In the genomic region with DNA sequence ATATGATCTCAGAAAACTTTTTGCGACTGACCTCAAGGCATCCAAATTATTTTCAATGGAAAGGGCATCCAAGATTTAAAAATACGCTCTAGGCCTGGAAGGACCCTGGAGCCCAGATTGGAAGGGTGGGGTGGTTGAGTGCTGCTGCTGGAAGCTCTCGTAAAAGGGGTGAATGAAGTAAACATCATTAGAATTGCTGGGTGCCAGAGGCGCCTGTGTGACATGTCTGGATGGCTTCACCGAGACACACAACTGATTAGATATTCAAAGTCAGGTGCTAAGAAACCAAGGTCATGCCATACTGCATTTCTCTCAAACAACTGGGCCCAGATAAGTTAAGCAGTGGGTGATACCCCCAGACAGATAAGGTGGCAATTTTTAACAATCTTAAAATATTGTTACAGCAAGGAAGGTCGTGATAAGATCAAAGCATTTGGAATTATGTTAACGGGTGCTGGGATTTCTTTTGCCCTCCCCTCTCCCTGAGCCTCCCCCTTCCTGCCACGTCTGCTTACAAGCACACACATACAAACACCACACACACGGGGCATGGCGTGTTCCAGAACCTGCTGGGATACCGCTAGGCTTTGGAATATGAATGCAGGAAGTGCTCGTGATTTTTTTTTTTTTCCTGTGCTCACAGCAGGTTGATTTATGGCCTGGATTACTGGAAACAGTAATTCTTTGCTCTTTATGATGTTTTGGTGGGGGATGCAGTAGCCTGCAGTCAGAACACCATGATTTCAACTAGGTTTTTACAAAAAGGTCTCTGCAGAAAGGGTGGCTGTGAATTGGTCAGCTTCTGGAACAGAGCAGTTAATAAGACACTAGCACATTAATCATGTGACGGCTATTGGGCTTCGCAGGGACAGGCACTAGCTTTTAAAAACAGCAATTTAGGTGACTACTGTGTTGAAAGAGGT, we compare ENCODE assay signal across 1 cellular context.
TF ChIP-seq lines count a peak whose summit lies in the region.

No MANE protein-coding gene starts in this region.

TF ChIP-seq in GM23338, 12 proteins besides CTCF, POLR2A, EP300 and RAD21 (continued from another document):
- TF ChIP-seq, protein P1, sequence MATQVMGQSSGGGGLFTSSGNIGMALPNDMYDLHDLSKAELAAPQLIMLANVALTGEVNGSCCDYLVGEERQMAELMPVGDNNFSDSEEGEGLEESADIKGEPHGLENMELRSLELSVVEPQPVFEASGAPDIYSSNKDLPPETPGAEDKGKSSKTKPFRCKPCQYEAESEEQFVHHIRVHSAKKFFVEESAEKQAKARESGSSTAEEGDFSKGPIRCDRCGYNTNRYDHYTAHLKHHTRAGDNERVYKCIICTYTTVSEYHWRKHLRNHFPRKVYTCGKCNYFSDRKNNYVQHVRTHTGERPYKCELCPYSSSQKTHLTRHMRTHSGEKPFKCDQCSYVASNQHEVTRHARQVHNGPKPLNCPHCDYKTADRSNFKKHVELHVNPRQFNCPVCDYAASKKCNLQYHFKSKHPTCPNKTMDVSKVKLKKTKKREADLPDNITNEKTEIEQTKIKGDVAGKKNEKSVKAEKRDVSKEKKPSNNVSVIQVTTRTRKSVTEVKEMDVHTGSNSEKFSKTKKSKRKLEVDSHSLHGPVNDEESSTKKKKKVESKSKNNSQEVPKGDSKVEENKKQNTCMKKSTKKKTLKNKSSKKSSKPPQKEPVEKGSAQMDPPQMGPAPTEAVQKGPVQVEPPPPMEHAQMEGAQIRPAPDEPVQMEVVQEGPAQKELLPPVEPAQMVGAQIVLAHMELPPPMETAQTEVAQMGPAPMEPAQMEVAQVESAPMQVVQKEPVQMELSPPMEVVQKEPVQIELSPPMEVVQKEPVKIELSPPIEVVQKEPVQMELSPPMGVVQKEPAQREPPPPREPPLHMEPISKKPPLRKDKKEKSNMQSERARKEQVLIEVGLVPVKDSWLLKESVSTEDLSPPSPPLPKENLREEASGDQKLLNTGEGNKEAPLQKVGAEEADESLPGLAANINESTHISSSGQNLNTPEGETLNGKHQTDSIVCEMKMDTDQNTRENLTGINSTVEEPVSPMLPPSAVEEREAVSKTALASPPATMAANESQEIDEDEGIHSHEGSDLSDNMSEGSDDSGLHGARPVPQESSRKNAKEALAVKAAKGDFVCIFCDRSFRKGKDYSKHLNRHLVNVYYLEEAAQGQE (IDR thresholded peaks at IDR 0.05; ENCODE audit: unreplicated experiment): no peak
- no peak for TF ChIP-seq ZNF114 (CRISPR knock-in tag; IDR thresholded peaks at IDR 0.05)
- no peak for TF ChIP-seq EZH2phosphoT487 (IDR thresholded peaks at IDR 0.05; ENCODE audit: unreplicated experiment)
- no peak for TF ChIP-seq NANOG (IDR thresholded peaks at IDR 0.05; ENCODE audit: borderline replicate concordance)
- TF ChIP-seq ZNF331 (CRISPR knock-in tag; IDR thresholded peaks at IDR 0.05; ENCODE audit: low read depth): no peak
- TF ChIP-seq CREB1 (CRISPR knock-in tag; IDR thresholded peaks at IDR 0.05; ENCODE audit: low read depth): no peak
- TF ChIP-seq, protein P2, sequence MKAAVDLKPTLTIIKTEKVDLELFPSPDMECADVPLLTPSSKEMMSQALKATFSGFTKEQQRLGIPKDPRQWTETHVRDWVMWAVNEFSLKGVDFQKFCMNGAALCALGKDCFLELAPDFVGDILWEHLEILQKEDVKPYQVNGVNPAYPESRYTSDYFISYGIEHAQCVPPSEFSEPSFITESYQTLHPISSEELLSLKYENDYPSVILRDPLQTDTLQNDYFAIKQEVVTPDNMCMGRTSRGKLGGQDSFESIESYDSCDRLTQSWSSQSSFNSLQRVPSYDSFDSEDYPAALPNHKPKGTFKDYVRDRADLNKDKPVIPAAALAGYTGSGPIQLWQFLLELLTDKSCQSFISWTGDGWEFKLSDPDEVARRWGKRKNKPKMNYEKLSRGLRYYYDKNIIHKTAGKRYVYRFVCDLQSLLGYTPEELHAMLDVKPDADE (IDR thresholded peaks at IDR 0.05): no peak
- TF ChIP-seq, protein P3, sequence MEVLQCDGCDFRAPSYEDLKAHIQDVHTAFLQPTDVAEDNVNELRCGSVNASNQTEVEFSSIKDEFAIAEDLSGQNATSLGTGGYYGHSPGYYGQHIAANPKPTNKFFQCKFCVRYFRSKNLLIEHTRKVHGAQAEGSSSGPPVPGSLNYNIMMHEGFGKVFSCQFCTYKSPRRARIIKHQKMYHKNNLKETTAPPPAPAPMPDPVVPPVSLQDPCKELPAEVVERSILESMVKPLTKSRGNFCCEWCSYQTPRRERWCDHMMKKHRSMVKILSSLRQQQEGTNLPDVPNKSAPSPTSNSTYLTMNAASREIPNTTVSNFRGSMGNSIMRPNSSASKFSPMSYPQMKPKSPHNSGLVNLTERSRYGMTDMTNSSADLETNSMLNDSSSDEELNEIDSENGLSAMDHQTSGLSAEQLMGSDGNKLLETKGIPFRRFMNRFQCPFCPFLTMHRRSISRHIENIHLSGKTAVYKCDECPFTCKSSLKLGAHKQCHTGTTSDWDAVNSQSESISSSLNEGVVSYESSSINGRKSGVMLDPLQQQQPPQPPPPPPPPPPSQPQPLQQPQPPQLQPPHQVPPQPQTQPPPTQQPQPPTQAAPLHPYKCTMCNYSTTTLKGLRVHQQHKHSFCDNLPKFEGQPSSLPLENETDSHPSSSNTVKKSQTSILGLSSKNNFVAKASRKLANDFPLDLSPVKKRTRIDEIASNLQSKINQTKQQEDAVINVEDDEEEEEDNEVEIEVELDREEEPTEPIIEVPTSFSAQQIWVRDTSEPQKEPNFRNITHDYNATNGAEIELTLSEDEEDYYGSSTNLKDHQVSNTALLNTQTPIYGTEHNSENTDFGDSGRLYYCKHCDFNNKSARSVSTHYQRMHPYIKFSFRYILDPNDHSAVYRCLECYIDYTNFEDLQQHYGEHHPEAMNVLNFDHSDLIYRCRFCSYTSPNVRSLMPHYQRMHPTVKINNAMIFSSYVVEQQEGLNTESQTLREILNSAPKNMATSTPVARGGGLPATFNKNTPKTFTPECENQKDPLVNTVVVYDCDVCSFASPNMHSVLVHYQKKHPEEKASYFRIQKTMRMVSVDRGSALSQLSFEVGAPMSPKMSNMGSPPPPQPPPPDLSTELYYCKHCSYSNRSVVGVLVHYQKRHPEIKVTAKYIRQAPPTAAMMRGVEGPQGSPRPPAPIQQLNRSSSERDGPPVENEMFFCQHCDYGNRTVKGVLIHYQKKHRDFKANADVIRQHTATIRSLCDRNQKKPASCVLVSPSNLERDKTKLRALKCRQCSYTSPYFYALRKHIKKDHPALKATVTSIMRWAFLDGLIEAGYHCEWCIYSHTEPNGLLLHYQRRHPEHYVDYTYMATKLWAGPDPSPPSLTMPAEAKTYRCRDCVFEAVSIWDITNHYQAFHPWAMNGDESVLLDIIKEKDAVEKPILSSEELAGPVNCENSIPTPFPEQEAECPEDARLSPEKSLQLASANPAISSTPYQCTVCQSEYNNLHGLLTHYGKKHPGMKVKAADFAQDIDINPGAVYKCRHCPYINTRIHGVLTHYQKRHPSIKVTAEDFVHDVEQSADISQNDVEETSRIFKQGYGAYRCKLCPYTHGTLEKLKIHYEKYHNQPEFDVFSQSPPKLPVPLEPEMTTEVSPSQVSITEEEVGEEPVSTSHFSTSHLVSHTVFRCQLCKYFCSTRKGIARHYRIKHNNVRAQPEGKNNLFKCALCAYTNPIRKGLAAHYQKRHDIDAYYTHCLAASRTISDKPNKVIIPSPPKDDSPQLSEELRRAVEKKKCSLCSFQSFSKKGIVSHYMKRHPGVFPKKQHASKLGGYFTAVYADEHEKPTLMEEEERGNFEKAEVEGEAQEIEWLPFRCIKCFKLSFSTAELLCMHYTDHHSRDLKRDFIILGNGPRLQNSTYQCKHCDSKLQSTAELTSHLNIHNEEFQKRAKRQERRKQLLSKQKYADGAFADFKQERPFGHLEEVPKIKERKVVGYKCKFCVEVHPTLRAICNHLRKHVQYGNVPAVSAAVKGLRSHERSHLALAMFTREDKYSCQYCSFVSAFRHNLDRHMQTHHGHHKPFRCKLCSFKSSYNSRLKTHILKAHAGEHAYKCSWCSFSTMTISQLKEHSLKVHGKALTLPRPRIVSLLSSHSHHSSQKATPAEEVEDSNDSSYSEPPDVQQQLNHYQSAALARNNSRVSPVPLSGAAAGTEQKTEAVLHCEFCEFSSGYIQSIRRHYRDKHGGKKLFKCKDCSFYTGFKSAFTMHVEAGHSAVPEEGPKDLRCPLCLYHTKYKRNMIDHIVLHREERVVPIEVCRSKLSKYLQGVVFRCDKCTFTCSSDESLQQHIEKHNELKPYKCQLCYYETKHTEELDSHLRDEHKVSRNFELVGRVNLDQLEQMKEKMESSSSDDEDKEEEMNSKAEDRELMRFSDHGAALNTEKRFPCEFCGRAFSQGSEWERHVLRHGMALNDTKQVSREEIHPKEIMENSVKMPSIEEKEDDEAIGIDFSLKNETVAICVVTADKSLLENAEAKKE (CRISPR knock-in tag; IDR thresholded peaks at IDR 0.05): no peak
